ENCODE assay signal across 12 cellular contexts in the genomic region with DNA sequence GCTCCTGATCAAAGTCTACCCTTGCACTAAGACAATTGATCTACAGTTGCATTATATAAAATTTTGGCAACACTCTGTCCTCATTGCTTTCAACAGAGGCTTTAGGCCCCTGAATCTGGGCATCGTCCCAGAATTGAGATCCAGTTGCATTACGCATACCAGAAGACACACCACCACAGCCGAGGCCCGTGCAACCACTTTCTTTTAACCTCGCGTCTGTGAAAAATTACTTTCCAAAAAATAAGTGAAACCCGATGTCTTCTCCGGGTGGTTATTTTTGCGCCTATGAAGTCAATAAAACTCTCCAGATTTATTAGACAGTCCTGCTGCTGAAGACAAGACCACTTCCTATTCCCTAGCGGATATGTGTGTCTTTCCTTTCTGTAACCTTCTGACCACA. TPM values are rescaled to one million over a fixed set of nuclear protein-coding genes. Genes with fewer than 3 reads are reported as not detected.
DNase-seq lines count a peak whose midpoint lies in the region; ATAC-seq, FAIRE-seq and TF ChIP-seq lines count a peak whose summit lies in the region.
"Had no signal": no experiment of that assay in that cellular context is flagged by ENCODE, and none has a peak within 500 bp of the region (broad histone marks: within the 10 kb centered on the region; RNA-seq: fewer than 3 reads in every experiment).

No MANE protein-coding gene starts in this region.

- 22 to 35% (median 27%) methylated on average over 10 of the region's 10 CpGs for WGBS in psoas muscle, 3 donors
- WGBS in testis, 2 donors, result 88 to 89% methylated on average over 10 of the region's 10 CpGs

- no peak overlapping the region for H3K27ac ChIP-seq in SJSA1
- peak overlapping the region; percentile 2 for H3K27ac ChIP-seq in psoas muscle
- H3K27ac ChIP-seq in testis, result no peak overlapping the region

- DNase-seq in AG09319 (ENCODE audit: extremely low read depth, low read depth), result peak; percentile 93
- peak; percentile 48 to 57 for DNase-seq in SJSA1 (ENCODE audit: low read depth in 1 of 2, low spot score in 2 of 2)
- DNase-seq in fibroblast of peridontal ligament (ENCODE audit: extremely low read depth), result peak; percentile 100
- DNase-seq in psoas muscle, result peak; percentile 61 to 64
- DNase-seq in posterior cingulate gyrus, result no peak
- no peak for DNase-seq in GM12891 (ENCODE audit: insufficient read length, low spot score)
- DNase-seq in NCI-H2081 (lab: John Stamatoyannopoulos, UW), result no peak
- DNase-seq in testis, result no peak
- DNase-seq: NCI-H1436, NCI-H774 had no signal

- intact Hi-C loops in psoas muscle (cut with DNase I), result no loop called here
- intact Hi-C loops in posterior cingulate gyrus (cut with DNase I), result no loop called here
- intact Hi-C loops in testis (cut with DNase I; ENCODE audit: low total_unique reads), result no loop called here

- peak; percentile 70 to 81 (median 80) for ATAC-seq in psoas muscle

- TF ChIP-seq CTCF in AG09319 (IDR thresholded peaks at IDR 0.05; ENCODE audit: low read depth, low read length) (no peak), psoas muscle (IDR thresholded peaks at IDR 0.05) (no peak), testis (IDR thresholded peaks at IDR 0.05) (no peak)

- H3K27me3 ChIP-seq in SJSA1 (replicated peaks) (no peaks in the 10 kb centered on the region), psoas muscle (ENCODE audit: insufficient read depth in 3 of 3, low read length in 2 of 3) (no peaks in the 10 kb centered on the region), testis (no peaks in the 10 kb centered on the region)

- H3K9me3 ChIP-seq in SJSA1 (replicated peaks), result no peaks in the 10 kb centered on the region
- no peaks in the 10 kb centered on the region for H3K9me3 ChIP-seq in psoas muscle
- no peaks in the 10 kb centered on the region for H3K9me3 ChIP-seq in testis

- FAIRE-seq in GM12891 (lab: Jason Lieb, UNC), result no peak

- H3K4me1 ChIP-seq in SJSA1 (replicated peaks) (peaks cover 5% of the 10 kb centered on the region), psoas muscle (peaks cover 8% of the 10 kb centered on the region), testis (no peaks in the 10 kb centered on the region)

- TF ChIP-seq POLR2A in GM12891 (IDR thresholded peaks at IDR 0.05; ENCODE audit: low read depth, low read length) (no peak), testis (IDR thresholded peaks at IDR 0.05) (no peak)

- H3K36me3 ChIP-seq in SJSA1 (no peaks in the 10 kb centered on the region), psoas muscle (ENCODE audit: insufficient read depth in 1 of 2, low read depth in 1 of 2) (no peaks in the 10 kb centered on the region), testis (ENCODE audit: low read depth, missing control alignments) (no peaks in the 10 kb centered on the region)

- H3K4me3 ChIP-seq in SJSA1 (no peak overlapping the region), psoas muscle (no peak overlapping the region), testis (no peak overlapping the region)
- H3K4me3 ChIP-seq: lung had no signal

TF ChIP-seq in GM12891, 5 proteins besides CTCF, POLR2A, EP300 and RAD21:
- TF ChIP-seq TAF1 (IDR thresholded peaks at IDR 0.05; ENCODE audit: low read depth, low read length) (no peak), POU2F2 (IDR thresholded peaks at IDR 0.05; ENCODE audit: low read depth, low read length) (no peak), PAX5 (IDR thresholded peaks at IDR 0.05; ENCODE audit: insufficient read depth, low read length, severe bottlenecking) (no peak), POLR2AphosphoS5 (IDR thresholded peaks at IDR 0.05; ENCODE audit: low read depth, low read length) (no peak), SPI1 (IDR thresholded peaks at IDR 0.05; ENCODE audit: low read depth, low read length) (no peak)

RNA-seq across cellular contexts. Expression of a gene that starts 52.1 kb away (rescaled TPM):
- total RNA-seq in SJSA1 (2014; rRNA removed; shearing (Covaris generic)), result 7.6 TPM in 2 replicates
- 10 to 100 TPM; 35.0 to 65.1 (median 47.3) TPM for total RNA-seq in psoas muscle
- polyA plus RNA-seq in psoas muscle, result 10 to 100 TPM in 1 of 3 donors, 1 to 10 TPM in 2; 5.8 to 17.1 (median 6.1) TPM
- 0.08 TPM for polyA plus RNA-seq in GM12891 (2012; ENCODE audit: low read depth, missing spikeins)
- total RNA-seq in testis, result 10 to 100 TPM; 23.1 to 34.7 TPM
- polyA plus RNA-seq in testis (ENCODE audit: insufficient read depth, low read depth, low replicate concordance), result 8.4 TPM
- polyA plus RNA-seq: CD14-positive monocyte had no signal

Comparison
In these comparisons a context has a peak if more than half of its experiments do, and no peak if none do; other contexts are left out.
1. DNase-seq: peak in AG09319 (single experiment), SJSA1 (2 of 2), fibroblast of peridontal ligament (single experiment) and psoas muscle (2 of 2); none in posterior cingulate gyrus (0 of 10), GM12891 (single experiment), NCI-H2081 (0 of 2) and testis (single experiment).